ENCODE assay signal across 8 cellular contexts in genomic region chr11:128422576-128423370, GRCh38.
A peak's percentile ranks its signal among the peaks of the same experiment; 100 is the strongest.
DNase-seq lines count a peak whose midpoint lies in the region; ATAC-seq lines count a peak whose summit lies in the region.

No MANE protein-coding gene starts in this region.

- peaks cover 34% of the 10 kb centered on the region for H3K4me1 ChIP-seq in CD8-positive, alpha-beta memory T cell (ENCODE audit: insufficient read depth, low read length)

- H3K9me3 ChIP-seq in CD8-positive, alpha-beta memory T cell (ENCODE audit: low read length), result no peaks in the 10 kb centered on the region

- H3K27me3 Mint-ChIP-seq in CD8-positive, alpha-beta memory T cell, result peaks cover 0 to 2% of the 10 kb centered on the region in 2 donors
- no peaks in the 10 kb centered on the region for H3K27me3 Mint-ChIP-seq in memory B cell
- H3K27me3 Mint-ChIP-seq in stimulated activated memory B cell treated with anti-CD40 and anti-IgM and Interleukin-4, amounts not matched to agents 10 μg/mL and 1 μg/mL and 100 μg/mL, for 72 hours, result no peaks in the 10 kb centered on the region

- ATAC-seq in memory B cell (ENCODE audit: low read depth) (peak; percentile 90), GM21367 (IDR thresholded peaks at IDR 0.05; ENCODE audit: unreplicated experiment) (no peak)
- peak; percentile 96 for ATAC-seq in stimulated activated memory B cell treated with anti-CD40 and anti-IgM and Interleukin-4, amounts not matched to agents 10 μg/mL and 1 μg/mL and 100 μg/mL, for 72 hours

- POLR2A ChIA-PET in CD8-positive, alpha-beta memory T cell (lab: Charles Lee), result interaction anchor here (0.7 to 1.8 kb wide), 4 partner anchors 11 to 132 kb away, joined by 3 to 4 read pairs (median 4); no protein-coding TSS in a partner anchor

- H3K36me3 ChIP-seq in CD8-positive, alpha-beta memory T cell (ENCODE audit: insufficient read depth, low read length), result no peaks in the 10 kb centered on the region

- no peaks in the 10 kb centered on the region for H3K9me3 Mint-ChIP-seq in CD8-positive, alpha-beta memory T cell
- no peaks in the 10 kb centered on the region for H3K9me3 Mint-ChIP-seq in memory B cell
- H3K9me3 Mint-ChIP-seq in stimulated activated memory B cell treated with anti-CD40 and anti-IgM and Interleukin-4, amounts not matched to agents 10 μg/mL and 1 μg/mL and 100 μg/mL, for 72 hours, result no peaks in the 10 kb centered on the region

- peaks cover 32 to 43% (median 41%) of the 10 kb centered on the region in 3 donors for H3K4me1 Mint-ChIP-seq in CD8-positive, alpha-beta memory T cell
- peaks cover 24% of the 10 kb centered on the region for H3K4me1 Mint-ChIP-seq in memory B cell
- H3K4me1 Mint-ChIP-seq in stimulated activated memory B cell treated with anti-CD40 and anti-IgM and Interleukin-4, amounts not matched to agents 10 μg/mL and 1 μg/mL and 100 μg/mL, for 72 hours, result peaks cover 34% of the 10 kb centered on the region

- no peaks in the 10 kb centered on the region for H3K27me3 ChIP-seq in CD8-positive, alpha-beta memory T cell (ENCODE audit: insufficient read depth, low read length, poor library complexity, severe bottlenecking)

- H3K27ac ChIP-seq in CD8-positive, alpha-beta memory T cell (ENCODE audit: low read depth, low read length), result no peak overlapping the region

- peak overlapping the region; percentile 38 to 82 (median 62) for H3K4me3 Mint-ChIP-seq in CD8-positive, alpha-beta memory T cell
- peak overlapping the region; percentile 18 for H3K4me3 Mint-ChIP-seq in memory B cell
- peak overlapping the region; percentile 67 for H3K4me3 Mint-ChIP-seq in stimulated activated memory B cell treated with anti-CD40 and anti-IgM and Interleukin-4, amounts not matched to agents 10 μg/mL and 1 μg/mL and 100 μg/mL, for 72 hours

- no peak overlapping the region for H3K4me3 ChIP-seq in CD8-positive, alpha-beta memory T cell (ENCODE audit: low read length)

- peaks cover 0 to 1% (median 0%) of the 10 kb centered on the region in 3 donors for H3K36me3 Mint-ChIP-seq in CD8-positive, alpha-beta memory T cell
- H3K36me3 Mint-ChIP-seq in memory B cell, result no peaks in the 10 kb centered on the region
- no peaks in the 10 kb centered on the region for H3K36me3 Mint-ChIP-seq in stimulated activated memory B cell treated with anti-CD40 and anti-IgM and Interleukin-4, amounts not matched to agents 10 μg/mL and 1 μg/mL and 100 μg/mL, for 72 hours

- peak; percentile 75 to 91 (median 87) for DNase-seq in CD8-positive, alpha-beta memory T cell
- peak; percentile 30 for DNase-seq in NCI-H146 treated with DMSO at 0.1 percent for 48 hours (lab: John Stamatoyannopoulos, UW; ENCODE audit: unreplicated experiment)
- DNase-seq in activated CD8-positive, alpha-beta memory T cell treated with anti-CD3 and anti-CD28 coated beads, Interleukin-2, amount 50 U/mL, for 24 hours (ENCODE audit: extremely low read depth), result peak; percentile 79
- DNase-seq in memory B cell (ENCODE audit: low spot score in 2 of 2), result peak in 1 of 2 donors; percentile 38
- no peak for DNase-seq in EL
- DNase-seq in NCI-H446 treated with DMSO at 0.1 percent for 48 hours (lab: John Stamatoyannopoulos, UW), result no peak

- peak overlapping the region; percentile 79 to 99 (median 94) for H3K27ac Mint-ChIP-seq in CD8-positive, alpha-beta memory T cell
- peak overlapping the region; percentile 91 for H3K27ac Mint-ChIP-seq in memory B cell
- H3K27ac Mint-ChIP-seq in stimulated activated memory B cell treated with anti-CD40 and anti-IgM and Interleukin-4, amounts not matched to agents 10 μg/mL and 1 μg/mL and 100 μg/mL, for 72 hours, result peak overlapping the region; percentile 81

- CTCF ChIA-PET in CD8-positive, alpha-beta memory T cell (lab: Charles Lee), result interaction anchor here (0.7 to 1.8 kb wide), 7 partner anchors 14 to 133 kb away, joined by 3 to 6 read pairs (median 3); no protein-coding TSS in a partner anchor

Comparison
In these comparisons a context has a peak if more than half of its experiments do, and no peak if none do; other contexts are left out.
1. DNase-seq: peak in CD8-positive, alpha-beta memory T cell (5 of 5), NCI-H146 treated with DMSO at 0.1 percent for 48 hours (single experiment) and activated CD8-positive, alpha-beta memory T cell treated with anti-CD3 and anti-CD28 coated beads, Interleukin-2, amount 50 U/mL, for 24 hours (single experiment); none in EL (single experiment) and NCI-H446 treated with DMSO at 0.1 percent for 48 hours (single experiment).
2. Peak in every context shown above with its lines, with median percentiles within 50 percentile points of each other: H3K27ac Mint-ChIP-seq and H3K4me3 Mint-ChIP-seq.